Comparison of ENCODE assay signal across 1 cellular context in genomic region chr11:17353228-17354021, GRCh38.
TF ChIP-seq lines count a peak whose summit lies in the region.

No MANE protein-coding gene starts in this region.

TF ChIP-seq in HepG2, 621 proteins besides CTCF, POLR2A, EP300 and RAD21 (continued from another document and continues in another):
- TF ChIP-seq CSRNP2 (CRISPR knock-in tag; conservative IDR thresholded peaks at IDR 0.05; ENCODE audit: low read depth) (0 out of 2 replicates have a peak, but pooled peaks have one; percentile 65), SNAPC4 (CRISPR knock-in tag; IDR thresholded peaks at IDR 0.05) (peak; percentile 74), ZSCAN25 (CRISPR knock-in tag; IDR thresholded peaks at IDR 0.05) (peak; percentile 59; the same call in 1 of the 2 replicates), REXO4 (CRISPR knock-in tag; IDR thresholded peaks at IDR 0.05; ENCODE audit: borderline replicate concordance) (0 out of 2 replicates have a peak, but pooled peaks have one; percentile 36), ARID3A (IDR thresholded peaks at IDR 0.05; ENCODE audit: low read depth, low read length) (no peak), THAP9 (CRISPR knock-in tag; IDR thresholded peaks at IDR 0.05; ENCODE audit: borderline replicate concordance) (peak; percentile 73; the same call in 1 of the 2 replicates), PHF21A (CRISPR knock-in tag; IDR thresholded peaks at IDR 0.05) (peak; percentile 92), ZNF362 (CRISPR knock-in tag; IDR thresholded peaks at IDR 0.05; ENCODE audit: borderline replicate concordance) (peak; percentile 61; the same call in 1 of the 2 replicates), FOSL1 (CRISPR knock-in tag; IDR thresholded peaks at IDR 0.05; ENCODE audit: borderline replicate concordance) (no peak), JDP2 (CRISPR knock-in tag; IDR thresholded peaks at IDR 0.05; ENCODE audit: borderline replicate concordance) (no peak), THAP7 (CRISPR knock-in tag; IDR thresholded peaks at IDR 0.05) (no peak), ZNF710 (CRISPR knock-in tag; IDR thresholded peaks at IDR 0.05; ENCODE audit: borderline replicate concordance) (peak; percentile 80; the same call in 1 of the 2 replicates), SPEN (CRISPR knock-in tag; IDR thresholded peaks at IDR 0.05; ENCODE audit: low read depth) (peak; percentile 70), ZNF543 (CRISPR knock-in tag; IDR thresholded peaks at IDR 0.05) (peak; percentile 42; the same call in 1 of the 2 replicates), SKIL (CRISPR knock-in tag; IDR thresholded peaks at IDR 0.05; ENCODE audit: borderline replicate concordance) (peak; percentile 19; the same call in 1 of the 2 replicates), RFXAP (CRISPR knock-in tag; IDR thresholded peaks at IDR 0.05; ENCODE audit: borderline replicate concordance) (0 out of 2 replicates have a peak, but pooled peaks have one; percentile 26), AGO2 (optimal IDR thresholded peaks at IDR 0.05; ENCODE audit: low read depth, low read length) (peak; percentile 96), MEIS1 (CRISPR knock-in tag; IDR thresholded peaks at IDR 0.05; ENCODE audit: borderline replicate concordance) (no peak; the same call in 1 of the 2 replicates), SOX6 (IDR thresholded peaks at IDR 0.05) (no peak), SOX6 (CRISPR knock-in tag; IDR thresholded peaks at IDR 0.05) (peak; percentile 68), CAMTA2 (CRISPR knock-in tag; IDR thresholded peaks at IDR 0.05; ENCODE audit: borderline replicate concordance) (peak; percentile 76; the same call in 1 of the 2 replicates), TRAFD1 (CRISPR knock-in tag; IDR thresholded peaks at IDR 0.05; ENCODE audit: borderline replicate concordance) (no peak), ZSCAN29 (CRISPR knock-in tag; conservative IDR thresholded peaks at IDR 0.05) (0 out of 2 replicates have a peak, but pooled peaks have one; percentile 70), CSRNP1 (CRISPR knock-in tag; IDR thresholded peaks at IDR 0.05) (peak; percentile 53; the same call in 1 of the 2 replicates), ZMAT3 (CRISPR knock-in tag; conservative IDR thresholded peaks at IDR 0.05) (peak; percentile 92; the same call in 1 of the 2 replicates), RBFOX2 (IDR thresholded peaks at IDR 0.05; ENCODE audit: low read depth, low read length) (peak; percentile 96), PHF8 (CRISPR knock-in tag; IDR thresholded peaks at IDR 0.05) (peak; percentile 81), ZNF652 (CRISPR knock-in tag; IDR thresholded peaks at IDR 0.05; ENCODE audit: borderline replicate concordance, low read depth) (no peak)
